8 cellular contexts compared by ENCODE assay signal in the genomic region with DNA sequence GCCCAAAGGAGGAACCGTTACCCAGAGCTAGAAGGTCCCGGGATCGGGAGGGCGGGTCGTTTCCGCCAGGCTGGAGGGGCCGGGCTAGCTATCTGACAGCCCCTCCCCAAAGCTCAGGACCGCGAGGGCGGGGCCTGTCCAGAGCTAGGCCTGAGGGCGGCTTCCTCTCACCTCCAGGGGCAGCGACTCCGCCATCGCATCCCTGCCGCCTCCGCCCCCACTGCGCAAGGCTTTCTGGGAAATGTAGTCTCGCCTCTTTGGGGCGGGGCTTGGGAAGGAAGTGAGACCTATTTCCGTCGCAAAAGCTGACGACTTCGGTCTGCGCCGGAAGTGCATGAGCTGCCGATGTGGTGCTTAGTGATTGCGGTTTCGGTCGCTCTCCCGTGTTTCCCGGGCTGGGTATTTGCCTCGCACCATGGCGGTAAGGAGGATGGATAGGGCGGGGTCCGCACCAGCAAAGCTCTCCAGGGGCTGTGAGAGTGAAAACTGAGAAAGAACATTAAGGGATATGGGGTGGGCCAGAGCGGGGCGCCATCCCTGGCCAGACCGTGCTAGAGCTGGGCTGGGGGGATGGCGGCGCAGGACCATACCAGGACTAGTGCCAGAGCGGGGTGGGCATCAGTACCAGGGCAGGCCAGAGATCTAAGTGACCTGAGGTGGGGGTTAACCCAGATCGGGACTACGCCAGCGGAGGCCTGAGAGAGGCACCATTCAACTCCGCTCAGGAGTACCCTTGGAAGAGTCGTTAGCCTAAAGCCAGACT. TPM values are rescaled to one million over a fixed set of nuclear protein-coding genes. Genes with fewer than 3 reads are reported as not detected.
DNase-seq lines count a peak whose midpoint lies in the region; ATAC-seq, FAIRE-seq and TF ChIP-seq lines count a peak whose summit lies in the region.

Gene TMEM208, plus strand, starts transcription at position 327 of the 763 bp plus-strand sequence. Its CDS starts 89 bp downstream, at position 416.

- H3K4me3 ChIP-seq in kidney (ENCODE audit: low read length in 2 of 2): peak within 1 kb of the TSS; percentile 94 to 100

- intact Hi-C loops in kidney (cut with DNase I): no loop called here

- peak; percentile 13 for TF ChIP-seq CTCF in kidney (IDR thresholded peaks at IDR 0.05; ENCODE audit: borderline replicate concordance, extremely low read depth, insufficient read depth)

- ATAC-seq in GM19043 (IDR thresholded peaks at IDR 0.05; ENCODE audit: low read depth, unreplicated experiment): peak; percentile 92
- peak; percentile 74 for ATAC-seq in HG03378 (IDR thresholded peaks at IDR 0.05; ENCODE audit: unreplicated experiment)

- DNase-seq in AG20443 (ENCODE audit: low spot score) (peak; percentile 98), NCI-H510A (lab: John Stamatoyannopoulos, UW) (peak; percentile 94), cerebellum (ENCODE audit: low spot score) (peak; percentile 99), kidney (peak; percentile 99)
- DNase-seq in activated CD4-positive, alpha-beta T cell treated with anti-CD3 and anti-CD28 coated beads for 1 hour: peak; percentile 97
- peak; percentile 99 for DNase-seq in stimulated activated CD4-positive, alpha-beta T cell treated with anti-CD3 and anti-CD28 coated beads, Interleukin-15, amount 100 ng/mL, for 24 hours

- H3K9me3 ChIP-seq in kidney (ENCODE audit: control insufficient read depth in 1 of 2, low read length in 2 of 2): no peaks in the 10 kb centered on the region

- H3K27ac ChIP-seq in kidney (ENCODE audit: low read depth in 2 of 2, low read length in 2 of 2): peak within 1 kb of the TSS; percentile 3 to 85

- H3K4me1 ChIP-seq in kidney (ENCODE audit: control insufficient read depth in 1 of 2, insufficient read depth in 1 of 2, low read depth in 1 of 2, low read length in 2 of 2): peaks cover 11 to 20% of the 10 kb centered on the region in 2 donors

- peaks cover 16 to 26% of the 10 kb centered on the region in 2 donors for H3K36me3 ChIP-seq in kidney (ENCODE audit: control insufficient read depth in 1 of 2, insufficient read depth in 2 of 2, low read length in 2 of 2)

- peak; percentile 77 for FAIRE-seq in kidney (lab: Jason Lieb, UNC)

- peak within 1 kb of the TSS; percentile 85 to 96 for H3K9ac ChIP-seq in kidney (ENCODE audit: low read length in 2 of 2)

RNA-seq across cellular contexts. Expression of gene TMEM208, which starts in this region (rescaled TPM):
- total RNA-seq in cerebellum (10.7 TPM), kidney (47.1 TPM)
- polyA plus RNA-seq in kidney (ENCODE audit: insufficient read depth, low read depth, low replicate concordance): 145 TPM

Comparison
In these comparisons a context has a peak if more than half of its experiments do, and no peak if none do; other contexts are left out.
1. Peak in every context shown above with its lines: DNase-seq, ATAC-seq, H3K4me3 ChIP-seq and H3K27ac ChIP-seq.